In genomic region chr2:158337018-158337417, GRCh38 we compare ENCODE assay signal across 1 cellular context.
TF ChIP-seq lines count a peak whose summit lies in the region.

No MANE protein-coding gene starts in this region.

TF ChIP-seq in K562, 482 proteins besides CTCF, POLR2A, EP300 and RAD21 (continued from another document and continues in another):
- TF ChIP-seq, protein P1, sequence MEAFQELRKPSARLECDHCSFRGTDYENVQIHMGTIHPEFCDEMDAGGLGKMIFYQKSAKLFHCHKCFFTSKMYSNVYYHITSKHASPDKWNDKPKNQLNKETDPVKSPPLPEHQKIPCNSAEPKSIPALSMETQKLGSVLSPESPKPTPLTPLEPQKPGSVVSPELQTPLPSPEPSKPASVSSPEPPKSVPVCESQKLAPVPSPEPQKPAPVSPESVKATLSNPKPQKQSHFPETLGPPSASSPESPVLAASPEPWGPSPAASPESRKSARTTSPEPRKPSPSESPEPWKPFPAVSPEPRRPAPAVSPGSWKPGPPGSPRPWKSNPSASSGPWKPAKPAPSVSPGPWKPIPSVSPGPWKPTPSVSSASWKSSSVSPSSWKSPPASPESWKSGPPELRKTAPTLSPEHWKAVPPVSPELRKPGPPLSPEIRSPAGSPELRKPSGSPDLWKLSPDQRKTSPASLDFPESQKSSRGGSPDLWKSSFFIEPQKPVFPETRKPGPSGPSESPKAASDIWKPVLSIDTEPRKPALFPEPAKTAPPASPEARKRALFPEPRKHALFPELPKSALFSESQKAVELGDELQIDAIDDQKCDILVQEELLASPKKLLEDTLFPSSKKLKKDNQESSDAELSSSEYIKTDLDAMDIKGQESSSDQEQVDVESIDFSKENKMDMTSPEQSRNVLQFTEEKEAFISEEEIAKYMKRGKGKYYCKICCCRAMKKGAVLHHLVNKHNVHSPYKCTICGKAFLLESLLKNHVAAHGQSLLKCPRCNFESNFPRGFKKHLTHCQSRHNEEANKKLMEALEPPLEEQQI (IDR thresholded peaks at IDR 0.05), result no peak
- TF ChIP-seq SPI1 (IDR thresholded peaks at IDR 0.05; ENCODE audit: borderline replicate concordance, low read depth, low read length) (peak; percentile 33; the same call in 1 of the 2 replicates), E4F1 (CRISPR knock-in tag; IDR thresholded peaks at IDR 0.05; ENCODE audit: borderline replicate concordance) (no peak), NFATC3 (IDR thresholded peaks at IDR 0.05) (no peak), RHOXF2B (CRISPR knock-in tag; conservative IDR thresholded peaks at IDR 0.05) (no peak), ARID2 (IDR thresholded peaks at IDR 0.05) (no peak), RBM17 (IDR thresholded peaks at IDR 0.05; ENCODE audit: borderline replicate concordance, low read depth, low read length) (no peak), CBFA2T3 (IDR thresholded peaks at IDR 0.05) (peak; percentile 70), TAF9B (IDR thresholded peaks at IDR 0.05; ENCODE audit: partially characterized antibody) (no peak), MGA (IDR thresholded peaks at IDR 0.05) (no peak), NR2C1 (IDR thresholded peaks at IDR 0.05) (no peak), NR2C1 (tag; IDR thresholded peaks at IDR 0.05) (no peak), ETV1 (tag; conservative IDR thresholded peaks at IDR 0.05; ENCODE audit: low read depth) (no peak), ELK3 (CRISPR knock-in tag; IDR thresholded peaks at IDR 0.05) (no peak), KDM1A (IDR thresholded peaks at IDR 0.05) (peak; percentile 78 to 83), NR1H2 (CRISPR knock-in tag; IDR thresholded peaks at IDR 0.05) (no peak), ZFP1 (CRISPR knock-in tag; IDR thresholded peaks at IDR 0.05) (no peak), NFXL1 (CRISPR knock-in tag; IDR thresholded peaks at IDR 0.05) (no peak), PCBP2 (IDR thresholded peaks at IDR 0.05; ENCODE audit: low read depth, low read length, poor library complexity, severe bottlenecking) (no peak), NCOR1 (IDR thresholded peaks at IDR 0.05) (peak; percentile 37; the same call in 1 of the 2 replicates), ARID3B (CRISPR knock-in tag; IDR thresholded peaks at IDR 0.05; ENCODE audit: borderline replicate concordance) (no peak), TARDBP (IDR thresholded peaks at IDR 0.05) (no peak), ELF4 (CRISPR knock-in tag; IDR thresholded peaks at IDR 0.05) (no peak), MAFF (IDR thresholded peaks at IDR 0.05; ENCODE audit: low read length) (no peak), ZNF239 (CRISPR knock-in tag; IDR thresholded peaks at IDR 0.05) (no peak), ZNF584 (CRISPR knock-in tag; IDR thresholded peaks at IDR 0.05; ENCODE audit: low read depth) (no peak), ZNF699 (CRISPR knock-in tag; IDR thresholded peaks at IDR 0.05; ENCODE audit: insufficient replicate concordance) (no peak)
- TF ChIP-seq, protein P2, sequence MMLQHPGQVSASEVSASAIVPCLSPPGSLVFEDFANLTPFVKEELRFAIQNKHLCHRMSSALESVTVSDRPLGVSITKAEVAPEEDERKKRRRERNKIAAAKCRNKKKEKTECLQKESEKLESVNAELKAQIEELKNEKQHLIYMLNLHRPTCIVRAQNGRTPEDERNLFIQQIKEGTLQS (IDR thresholded peaks at IDR 0.05), result no peak
- TF ChIP-seq, protein P2 (CRISPR knock-in tag; conservative IDR thresholded peaks at IDR 0.05), result no peak
- TF ChIP-seq, protein P3, sequence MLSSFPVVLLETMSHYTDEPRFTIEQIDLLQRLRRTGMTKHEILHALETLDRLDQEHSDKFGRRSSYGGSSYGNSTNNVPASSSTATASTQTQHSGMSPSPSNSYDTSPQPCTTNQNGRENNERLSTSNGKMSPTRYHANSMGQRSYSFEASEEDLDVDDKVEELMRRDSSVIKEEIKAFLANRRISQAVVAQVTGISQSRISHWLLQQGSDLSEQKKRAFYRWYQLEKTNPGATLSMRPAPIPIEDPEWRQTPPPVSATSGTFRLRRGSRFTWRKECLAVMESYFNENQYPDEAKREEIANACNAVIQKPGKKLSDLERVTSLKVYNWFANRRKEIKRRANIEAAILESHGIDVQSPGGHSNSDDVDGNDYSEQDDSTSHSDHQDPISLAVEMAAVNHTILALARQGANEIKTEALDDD (IDR thresholded peaks at IDR 0.05), result peak; percentile 54; the same call in 1 of the 2 replicates
- TF ChIP-seq, protein P4, sequence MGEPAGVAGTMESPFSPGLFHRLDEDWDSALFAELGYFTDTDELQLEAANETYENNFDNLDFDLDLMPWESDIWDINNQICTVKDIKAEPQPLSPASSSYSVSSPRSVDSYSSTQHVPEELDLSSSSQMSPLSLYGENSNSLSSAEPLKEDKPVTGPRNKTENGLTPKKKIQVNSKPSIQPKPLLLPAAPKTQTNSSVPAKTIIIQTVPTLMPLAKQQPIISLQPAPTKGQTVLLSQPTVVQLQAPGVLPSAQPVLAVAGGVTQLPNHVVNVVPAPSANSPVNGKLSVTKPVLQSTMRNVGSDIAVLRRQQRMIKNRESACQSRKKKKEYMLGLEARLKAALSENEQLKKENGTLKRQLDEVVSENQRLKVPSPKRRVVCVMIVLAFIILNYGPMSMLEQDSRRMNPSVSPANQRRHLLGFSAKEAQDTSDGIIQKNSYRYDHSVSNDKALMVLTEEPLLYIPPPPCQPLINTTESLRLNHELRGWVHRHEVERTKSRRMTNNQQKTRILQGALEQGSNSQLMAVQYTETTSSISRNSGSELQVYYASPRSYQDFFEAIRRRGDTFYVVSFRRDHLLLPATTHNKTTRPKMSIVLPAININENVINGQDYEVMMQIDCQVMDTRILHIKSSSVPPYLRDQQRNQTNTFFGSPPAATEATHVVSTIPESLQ (CRISPR knock-in tag; IDR thresholded peaks at IDR 0.05), result no peak
